ENCODE assay signal across 18 cellular contexts in the genomic region with DNA sequence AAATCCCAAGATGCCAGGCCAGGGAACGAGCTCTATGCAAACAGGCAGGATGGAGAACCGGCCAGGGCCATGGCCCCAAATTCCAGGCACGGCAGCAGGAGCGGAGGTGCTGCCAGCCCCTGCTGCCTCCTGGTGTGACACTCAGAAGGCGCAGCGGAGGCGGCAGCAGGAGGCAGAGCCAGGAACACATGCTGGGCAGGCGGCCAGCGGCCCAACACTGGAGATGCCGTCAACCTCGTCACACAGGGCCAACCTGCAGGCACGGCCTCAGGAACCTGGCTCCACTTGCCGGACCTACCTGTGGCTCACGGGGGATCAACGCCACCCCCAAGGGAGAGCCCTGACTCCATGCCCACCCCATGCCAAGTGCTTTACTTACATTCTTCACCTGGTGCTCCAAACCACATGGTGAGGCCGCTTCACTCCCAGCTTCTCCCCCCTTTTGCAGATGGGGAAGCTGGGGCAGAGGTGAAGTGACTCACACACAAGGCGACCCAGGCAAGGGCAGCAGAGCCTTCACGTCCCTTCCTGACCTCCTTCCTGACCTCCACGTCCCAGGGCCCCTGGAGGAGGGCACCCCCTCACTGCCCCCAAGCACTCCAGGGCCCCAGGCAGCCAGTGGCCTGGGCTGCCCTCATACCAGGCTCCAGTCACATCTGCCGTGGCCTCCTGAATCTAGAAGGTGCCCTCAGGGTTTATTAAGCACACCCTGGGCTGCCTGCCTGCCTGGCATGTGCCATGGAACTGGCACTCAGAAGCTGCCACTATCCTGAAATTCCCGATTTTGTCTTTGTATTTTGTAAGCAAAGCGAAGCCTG. TPM values are rescaled to one million over a fixed set of nuclear protein-coding genes. Genes with fewer than 3 reads are reported as not detected.
DNase-seq lines count a peak whose midpoint lies in the region; ATAC-seq, FAIRE-seq and TF ChIP-seq lines count a peak whose summit lies in the region.
"Had no signal": no experiment of that assay in that cellular context is flagged by ENCODE, and none has a peak within 500 bp of the region (broad histone marks: within the 10 kb centered on the region; RNA-seq: fewer than 3 reads in every experiment).

No MANE protein-coding gene starts in this region.

- H3K4me3 Mint-ChIP-seq in natural killer cell, result no peak overlapping the region
- H3K4me3 Mint-ChIP-seq: activated CD8-positive, alpha-beta T cell treated with anti-CD3 and anti-CD28 coated beads, Interleukin-2, amount 10 ng/mL, durations not matched to agents 7 days and 5 days had no signal

- TF ChIP-seq RAD21 in SK-N-SH (IDR thresholded peaks at IDR 0.05; ENCODE audit: low read length), result no peak

- H3K4me3 ChIP-seq in left ventricle myocardium inferior (peak overlapping the region; percentile 51), pancreas (no peak overlapping the region), SK-N-SH (ENCODE audit: low read depth in 2 of 2, low read length in 1 of 2) (no peak overlapping the region)

- CTCF ChIA-PET in SK-N-SH (lab: Yijun Ruan, JAX), result interaction anchor here (1.0 kb wide), 1 partner anchor 30 kb away, joined by 3 read pairs; no protein-coding TSS in a partner anchor

- no peaks in the 10 kb centered on the region for H3K36me3 ChIP-seq in left ventricle myocardium inferior
- H3K36me3 ChIP-seq in pancreas, result no peaks in the 10 kb centered on the region
- no peaks in the 10 kb centered on the region for H3K36me3 ChIP-seq in SK-N-SH (replicated peaks in 1 of 2; ENCODE audit: control insufficient read depth in 1 of 2, insufficient read depth in 2 of 2, low read length in 1 of 2)

- H3K9me3 ChIP-seq in left ventricle myocardium inferior (replicated peaks), result no peaks in the 10 kb centered on the region
- no peaks in the 10 kb centered on the region for H3K9me3 ChIP-seq in pancreas
- H3K9me3 ChIP-seq in SK-N-SH, result no peaks in the 10 kb centered on the region

- peaks cover 8% of the 10 kb centered on the region for H3K4me1 ChIP-seq in left ventricle myocardium inferior
- H3K4me1 ChIP-seq in pancreas, result peaks cover 10 to 19% (median 17%) of the 10 kb centered on the region in 3 donors
- H3K4me1 ChIP-seq in SK-N-SH (ENCODE audit: control insufficient read depth in 1 of 2, insufficient read depth in 2 of 2, low read depth in 1 of 2, low read length in 1 of 2), result peaks cover 0 to 25% of the 10 kb centered on the region in 2 experiments; a peak in 2 of 4 replicates

- no peak for TF ChIP-seq EP300 in SK-N-SH (IDR thresholded peaks at IDR 0.05; ENCODE audit: borderline replicate concordance in 1 of 2, low read depth in 1 of 2, low read length in 1 of 2)

- intact Hi-C loops in left ventricle myocardium inferior (cut with micrococcal nuclease), result no loop called here
- intact Hi-C loops in pancreas (cut with DNase I), result no loop called here
- intact Hi-C loops in natural killer cell (cut with micrococcal nuclease), result no loop called here

- no peaks in the 10 kb centered on the region for H3K36me3 Mint-ChIP-seq in natural killer cell

- TF ChIP-seq CTCF in left ventricle myocardium inferior (IDR thresholded peaks at IDR 0.05; ENCODE audit: borderline replicate concordance) (no peak), pancreas (IDR thresholded peaks at IDR 0.05) (no peak), SK-N-SH (IDR thresholded peaks at IDR 0.05) (no peak), natural killer cell (IDR thresholded peaks at IDR 0.05) (no peak)

- POLR2A ChIA-PET in SK-N-SH (lab: Yijun Ruan, JAX), result no interaction called here

- no peaks in the 10 kb centered on the region for H3F3A ChIP-seq in SK-N-SH (replicated peaks; ENCODE audit: insufficient read depth)

- peak; percentile 90 to 94 (median 92) for ATAC-seq in pancreas
- ATAC-seq in natural killer cell, result no peak
- ATAC-seq: activated CD8-positive, alpha-beta T cell treated with anti-CD3 and anti-CD28 coated beads, Interleukin-2, amount 10 ng/mL, durations not matched to agents 7 days and 5 days; left colon had no signal

- peaks cover 5 to 11% of the 10 kb centered on the region in 2 donors for H3K4me1 Mint-ChIP-seq in natural killer cell

- in situ Hi-C loops in G401 (cut with HindIII; ENCODE audit: low sequenced_read_pairs), result no loop called here

- H4K20me1 ChIP-seq in SK-N-SH (ENCODE audit: insufficient read depth), result no peaks in the 10 kb centered on the region

- H3K27me3 Mint-ChIP-seq in natural killer cell (ENCODE audit: low read depth in 2 of 2), result no peaks in the 10 kb centered on the region

- H3K27ac ChIP-seq in left ventricle myocardium inferior (replicated peaks), result no peak overlapping the region
- H3K27ac ChIP-seq in pancreas, result peak overlapping the region; percentile 9 to 64 (median 46)
- no peak overlapping the region for H3K27ac ChIP-seq in SK-N-SH (ENCODE audit: low read depth in 2 of 2, low read length in 1 of 2)

- no peaks in the 10 kb centered on the region for H3K9me2 ChIP-seq in SK-N-SH

- H3K4me2 ChIP-seq in SK-N-SH, result no peak overlapping the region

- no peak for FAIRE-seq in pancreas (lab: Jason Lieb, UNC)
- FAIRE-seq: colon, GM12891 had no signal

- no peaks in the 10 kb centered on the region for H3K9me3 Mint-ChIP-seq in natural killer cell

- no peak overlapping the region for H3K9ac ChIP-seq in SK-N-SH

- no peaks in the 10 kb centered on the region for H3K79me2 ChIP-seq in SK-N-SH (ENCODE audit: insufficient read depth)

- H2AFZ ChIP-seq in SK-N-SH (ENCODE audit: low read depth), result no peak overlapping the region

- DNase-seq in G401 (ENCODE audit: low spot score) (peak; percentile 72), brain pericyte (ENCODE audit: low read depth, low spot score) (peak; percentile 59), left ventricle myocardium inferior (peak; percentile 46), pancreas (peak; percentile 85 to 96 (median 88)), SK-N-SH (no peak), glomerular visceral epithelial cell (ENCODE audit: extremely low spot score) (no peak), natural killer cell (no peak), HuH-7.5 (ENCODE audit: low spot score) (no peak)
- DNase-seq: activated CD8-positive, alpha-beta T cell treated with anti-CD3 and anti-CD28 coated beads, Interleukin-2, amount 10 ng/mL, durations not matched to agents 7 days and 5 days; activated naive CD4-positive, alpha-beta T cell treated with Interleukin-2 at 50 U/mL for 16 hours; foreskin fibroblast; left colon; MV-4-11; NCI-H526; occipital lobe; T1000 had no signal

- no peak overlapping the region for H3K27ac Mint-ChIP-seq in natural killer cell
- H3K27ac Mint-ChIP-seq: activated CD8-positive, alpha-beta T cell treated with anti-CD3 and anti-CD28 coated beads, Interleukin-2, amount 10 ng/mL, durations not matched to agents 7 days and 5 days had no signal

- H3K27me3 ChIP-seq in left ventricle myocardium inferior (ENCODE audit: low read depth) (no peaks in the 10 kb centered on the region), pancreas (no peaks in the 10 kb centered on the region), SK-N-SH (ENCODE audit: insufficient read depth) (no peaks in the 10 kb centered on the region)

- 42 to 54% methylated on average over 22 of the region's 22 CpGs for WGBS in pancreas, 2 donors
- 91% methylated on average over 12 of the region's 22 CpGs for WGBS in SK-N-SH (ENCODE audit: low lambda C conversion rate)

TF ChIP-seq in SK-N-SH, 30 proteins besides CTCF, POLR2A, EP300 and RAD21:
- TF ChIP-seq JUND (IDR thresholded peaks at IDR 0.05), result no peak
- no peak for TF ChIP-seq SMC3 (IDR thresholded peaks at IDR 0.05; ENCODE audit: low read depth, low read length)
- no peak for TF ChIP-seq SIN3A (IDR thresholded peaks at IDR 0.05; ENCODE audit: borderline replicate concordance, low read depth, low read length)
TF ChIP-seq in SK-N-SH: peak in this region for 0.

RNA-seq across cellular contexts. Expression of a gene that starts 43.5 kb away (rescaled TPM):
- 11.4 and 17.8 TPM in 2 replicates for total RNA-seq in G401 (2014; rRNA removed; shearing (Covaris generic))
- total RNA-seq in left ventricle myocardium inferior (1.8 TPM), pancreas (1 to 10 TPM; 5.1 to 7.0 (median 6.4) TPM), natural killer cell (10 to 100 TPM in 2 of 3 donors, 1 to 10 TPM in 1; 8.8 to 16.4 (median 15.1) TPM)
- polyA plus RNA-seq in pancreas (1 to 10 TPM; 1.6 to 1.7 TPM), SK-N-SH (2012; rRNA removed) (5.4 and 7.1 TPM in 2 replicates)
- 6.2 and 6.9 TPM in 2 replicates for polyA plus RNA-seq in SK-N-SH (2012; cell fraction: cytosol; rRNA removed)
- polyA plus RNA-seq in SK-N-SH (2012; cell fraction: nucleus; rRNA removed), result 3.9 and 4.1 TPM in 2 replicates

Comparison
In these comparisons a context has a peak if more than half of its experiments do, and no peak if none do; other contexts are left out.
1. DNase-seq: peak in G401 (single experiment), brain pericyte (single experiment), left ventricle myocardium inferior (single experiment) and pancreas (6 of 6); none in SK-N-SH (single experiment), glomerular visceral epithelial cell (single experiment), natural killer cell (single experiment) and HuH-7.5 (single experiment).
2. H3K27ac ChIP-seq: peak in pancreas (4 of 4); none in left ventricle myocardium inferior (single experiment) and SK-N-SH (0 of 2).
3. ATAC-seq: peak in pancreas (4 of 4); none in natural killer cell (0 of 3).